In genomic region chr2:9341351-9341887, GRCh38 we compare ENCODE assay signal across 1 cellular context.
TF ChIP-seq lines count a peak whose summit lies in the region.

No MANE protein-coding gene starts in this region.

TF ChIP-seq in GM23338, 12 proteins besides CTCF, POLR2A, EP300 and RAD21 (continued from another document):
- no peak for TF ChIP-seq NANOG (IDR thresholded peaks at IDR 0.05; ENCODE audit: borderline replicate concordance)
- TF ChIP-seq REST (IDR thresholded peaks at IDR 0.05; ENCODE audit: unreplicated experiment) = no peak
- no peak for TF ChIP-seq EZH2 (IDR thresholded peaks at IDR 0.05; ENCODE audit: low read depth, unreplicated experiment)
- no peak for TF ChIP-seq JUNB (IDR thresholded peaks at IDR 0.05; ENCODE audit: unreplicated experiment)
- no peak for TF ChIP-seq ETS1 (IDR thresholded peaks at IDR 0.05)
TF ChIP-seq in GM23338: peak in this region for 0.
